In the genomic region with DNA sequence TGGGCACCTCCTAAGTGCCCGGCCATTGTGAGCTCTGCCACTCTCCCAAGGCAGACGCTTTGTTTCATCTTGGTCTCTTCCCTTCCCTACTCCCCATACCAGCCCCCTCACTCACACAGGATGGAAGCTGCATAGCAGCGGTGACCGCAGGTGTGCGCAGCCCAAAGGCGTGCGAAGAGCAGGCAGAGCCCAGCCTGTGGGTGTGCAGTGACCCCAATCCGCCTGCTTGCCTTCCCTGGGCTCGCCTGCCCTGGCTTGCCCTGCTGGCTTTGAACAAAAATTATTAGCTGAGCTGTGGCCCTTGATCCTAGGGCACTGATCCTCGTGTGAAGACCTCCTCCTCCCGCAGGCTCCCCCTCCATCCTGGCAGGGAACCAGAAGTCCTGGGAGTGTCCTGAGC, we compare ENCODE assay signal across 22 cellular contexts. TPM values are rescaled to one million over a fixed set of nuclear protein-coding genes. Genes with fewer than 3 reads are reported as not detected.
"Had no signal": no experiment of that assay in that cellular context is flagged by ENCODE, and none has a peak within 500 bp of the region (broad histone marks: within the 10 kb centered on the region; RNA-seq: fewer than 3 reads in every experiment).

No MANE protein-coding gene starts in this region.

- H3K36me3 Mint-ChIP-seq: activated naive CD4-positive, alpha-beta T cell treated with anti-CD3 and anti-CD28 coated beads, Interleukin-2, amount 10 ng/mL, durations not matched to agents 7 days and 5 days; stimulated activated naive B cell treated with anti-CD40 and anti-IgM and Interleukin-4, amounts not matched to agents 10 μg/mL and 1 μg/mL and 100 μg/mL, for 72 hours had no signal

- H3K4me1 Mint-ChIP-seq: activated naive CD4-positive, alpha-beta T cell treated with anti-CD3 and anti-CD28 coated beads, Interleukin-2, amount 10 ng/mL, durations not matched to agents 7 days and 5 days; activated T-helper 17 cell treated with anti-CD3 and anti-CD28 coated beads, Interleukin-2, amount 50 U/mL, for 72 hours had no signal

- H3K4me1 ChIP-seq: tibial nerve had no signal

- H3K9me3 ChIP-seq: esophagus squamous epithelium, tibial nerve had no signal

- DNase-seq: activated CD4-positive, alpha-beta T cell treated with anti-CD3 and anti-CD28 coated beads for 1 hour; activated CD4-positive, alpha-beta T cell treated with anti-CD3 and anti-CD28 coated beads, Interleukin-2, amount 50 U/mL, for 48 hours; esophagus squamous epithelium; hypothalamus; stimulated activated CD4-positive, alpha-beta T cell treated with anti-CD3 and anti-CD28 coated beads, Interleukin-4, amount 100 ng/mL, for 1 hour; stimulated activated naive B cell treated with anti-CD40 and anti-IgM and Interleukin-4, amounts not matched to agents 10 μg/mL and 1 μg/mL and 100 μg/mL, for 72 hours; substantia nigra; SW 1271; T-helper 9 cell had no signal

- H3K27me3 ChIP-seq: esophagus squamous epithelium, tibial nerve had no signal

- H3K27ac Mint-ChIP-seq: activated naive CD4-positive, alpha-beta T cell treated with anti-CD3 and anti-CD28 coated beads, Interleukin-2, amount 10 ng/mL, durations not matched to agents 7 days and 5 days; activated T-helper 17 cell treated with anti-CD3 and anti-CD28 coated beads, Interleukin-2, amount 50 U/mL, for 72 hours; nephron; stimulated activated naive B cell treated with anti-CD40 and anti-IgM and Interleukin-4, amounts not matched to agents 10 μg/mL and 1 μg/mL and 100 μg/mL, for 72 hours had no signal

- H3K36me3 ChIP-seq: cardiac muscle cell, esophagus squamous epithelium, tibial nerve had no signal

- H3K4me3 ChIP-seq: cardiac muscle cell, esophagus squamous epithelium, tibial nerve had no signal

- H3K9me3 Mint-ChIP-seq: activated naive CD4-positive, alpha-beta T cell treated with anti-CD3 and anti-CD28 coated beads, Interleukin-2, amount 10 ng/mL, durations not matched to agents 7 days and 5 days; activated T-helper 17 cell treated with anti-CD3 and anti-CD28 coated beads, Interleukin-2, amount 50 U/mL, for 72 hours; nephron; stimulated activated naive B cell treated with anti-CD40 and anti-IgM and Interleukin-4, amounts not matched to agents 10 μg/mL and 1 μg/mL and 100 μg/mL, for 72 hours had no signal

- H3K27ac ChIP-seq: cardiac muscle cell, esophagus squamous epithelium, tibial nerve had no signal

- H3K4me3 Mint-ChIP-seq: activated naive CD4-positive, alpha-beta T cell treated with anti-CD3 and anti-CD28 coated beads, Interleukin-2, amount 10 ng/mL, durations not matched to agents 7 days and 5 days; activated T-helper 17 cell treated with anti-CD3 and anti-CD28 coated beads, Interleukin-2, amount 50 U/mL, for 72 hours; nephron; stimulated activated naive B cell treated with anti-CD40 and anti-IgM and Interleukin-4, amounts not matched to agents 10 μg/mL and 1 μg/mL and 100 μg/mL, for 72 hours had no signal

RNA-seq across cellular contexts. Expression of a gene that starts 31.8 kb away (rescaled TPM):
- total RNA-seq: activated T-helper 17 cell treated with anti-CD3 and anti-CD28 coated beads, Interleukin-2, amount 50 U/mL, for 72 hours; astrocyte; cardiac muscle cell; dermis microvascular lymphatic vessel endothelial cell; esophagus squamous epithelium; fibroblast of villous mesenchyme; kidney epithelial cell; lower leg skin; mesenteric fat pad; pulmonary artery endothelial cell had no signal

RNA-seq across cellular contexts. Expression of a gene that starts 37.2 kb away (rescaled TPM):
- total RNA-seq: activated T-helper 17 cell treated with anti-CD3 and anti-CD28 coated beads, Interleukin-2, amount 50 U/mL, for 72 hours; fibroblast of villous mesenchyme; osteoblast had no signal
